5 cellular contexts compared by ENCODE assay signal in genomic region chr5:59302509-59302908, GRCh38.
DNase-seq lines count a peak whose midpoint lies in the region; ATAC-seq, FAIRE-seq and TF ChIP-seq lines count a peak whose summit lies in the region.
"Not testable (repeated sequence)": the region's sequence is repeated elsewhere in the genome, so short reads cannot be mapped to it uniquely, and the experiment has no call there.

No MANE protein-coding gene starts in this region.

- H3K79me2 ChIP-seq in PC-3 (ENCODE audit: low read length), result not testable (repeated sequence)

- CTCF ChIA-PET in PC-3 (lab: Charles Lee), result not testable (repeated sequence)

- H3K9ac ChIP-seq in PC-3 (ENCODE audit: low read length); colonic mucosa (ENCODE audit: low read depth in 2 of 2, low read length in 2 of 2): not testable (repeated sequence)

- BruUV-seq in PC-3 (replicated peaks; lab: Mats Ljungman, UMichigan), result not testable (repeated sequence)

- POLR2A ChIA-PET in PC-3 (lab: Charles Lee; ENCODE audit: unreplicated experiment), result not testable (repeated sequence)

- H3K9me3 ChIP-seq in PC-3 (ENCODE audit: low read length); colonic mucosa; transverse colon: not testable (repeated sequence)

- not testable (repeated sequence) for H3F3A ChIP-seq in PC-3 (ENCODE audit: low read length, unreplicated experiment)

- H3K4me3 ChIP-seq in PC-3 (ENCODE audit: low read length); colonic mucosa; transverse colon: not testable (repeated sequence)

- intact Hi-C loops in PC-3 (cut with micrococcal nuclease), result loop anchor here (2.0 kb wide), 1 partner anchor 56 kb away; no protein-coding TSS in a partner anchor
- intact Hi-C loops in colonic mucosa (cut with DNase I); transverse colon (cut with DNase I; ENCODE audit: low total_unique reads): not testable (repeated sequence)

- not testable (repeated sequence) for H4K20me1 ChIP-seq in PC-3 (ENCODE audit: low read length)

- not testable (repeated sequence) for TF ChIP-seq CTCF in 22Rv1 (IDR thresholded peaks at IDR 0.05); PC-3 (conservative IDR thresholded peaks at IDR 0.05; ENCODE audit: low read depth, low read length); colonic mucosa (IDR thresholded peaks at IDR 0.05); transverse colon (IDR thresholded peaks at IDR 0.05)

- H3K4me2 ChIP-seq in PC-3 (ENCODE audit: low read length), result not testable (repeated sequence)

- 71 to 79% methylated on average over 1 of the region's 1 CpG for WGBS in transverse colon (ENCODE audit: low coverage in 1 of 2), 2 donors

- DNase-seq in PC-3, colonic mucosa, transverse colon: not testable (repeated sequence)

- TF ChIP-seq POLR2A in transverse colon (IDR thresholded peaks at IDR 0.05), result not testable (repeated sequence)

- not testable (repeated sequence) for H3K27me3 ChIP-seq in PC-3 (ENCODE audit: low read length); colonic mucosa; transverse colon

- not testable (repeated sequence) for H3K4me1 ChIP-seq in PC-3 (ENCODE audit: insufficient read depth, low read length); colonic mucosa
- H3K4me1 ChIP-seq in transverse colon, result peaks cover 5 to 53% (median 10%) of the 10 kb centered on the region in 4 donors

- H3K36me3 ChIP-seq in PC-3 (ENCODE audit: low read depth, low read length); colonic mucosa; transverse colon: not testable (repeated sequence)

- TF ChIP-seq EP300 in transverse colon (IDR thresholded peaks at IDR 0.05; ENCODE audit: low read depth), result not testable (repeated sequence)

- peak; percentile 47 for FAIRE-seq in islet of Langerhans (lab: Jason Lieb, UNC)

- H2AFZ ChIP-seq in PC-3 (ENCODE audit: low read length), result not testable (repeated sequence)

- not testable (repeated sequence) for ATAC-seq in PC-3

- not testable (repeated sequence) for H3K9me2 ChIP-seq in PC-3 (replicated peaks; ENCODE audit: low read length)

- in situ Hi-C loops in transverse colon (cut with MboI; ENCODE audit: low pct_ligation_motif_present in 1 of 4, low pct_unique_long_range_greater_than_20kb in 1 of 4, low sequenced_read_pairs in 3 of 4), result not testable (repeated sequence)

- H3K27ac ChIP-seq in 22Rv1 (peak overlapping the region; percentile 88), PC-3 (ENCODE audit: low read length) (peak overlapping the region; percentile 41), colonic mucosa (peak overlapping the region; percentile 29), transverse colon (peak overlapping the region; percentile 32 to 59 (median 50))

Comparison
In these comparisons a context has a peak if more than half of its experiments do, and no peak if none do; other contexts are left out.
1. H3K27ac ChIP-seq: peak in every context shown above with its lines; median percentile 88 in 22Rv1; 50 in transverse colon; 41 in PC-3; 29 in colonic mucosa.